In the genomic region with DNA sequence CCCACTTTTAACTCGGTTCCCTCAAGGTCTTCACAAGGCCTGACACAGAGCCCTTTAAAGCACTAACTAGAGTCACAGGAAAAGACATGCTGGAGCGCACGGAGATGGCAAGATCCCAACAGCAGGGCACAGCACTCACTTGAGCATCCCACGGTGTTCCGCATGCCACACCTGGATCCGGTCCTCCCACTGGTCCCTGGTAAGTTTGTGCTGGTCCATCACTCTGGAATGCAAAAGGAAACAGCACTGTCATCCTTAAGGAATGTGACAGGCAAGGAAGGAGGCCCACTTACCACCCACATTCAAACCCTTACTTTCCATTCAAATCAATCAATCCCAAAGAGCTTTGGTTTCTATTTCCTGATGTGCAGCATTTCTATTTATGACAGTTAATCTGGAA, we compare ENCODE assay signal across 12 cellular contexts. TPM values are rescaled to one million over a fixed set of nuclear protein-coding genes. Genes with fewer than 3 reads are reported as not detected.
DNase-seq lines count a peak whose midpoint lies in the region; ATAC-seq, FAIRE-seq and TF ChIP-seq lines count a peak whose summit lies in the region.
"Had no signal": no experiment of that assay in that cellular context is flagged by ENCODE, and none has a peak within 500 bp of the region (broad histone marks: within the 10 kb centered on the region; RNA-seq: fewer than 3 reads in every experiment).

No MANE protein-coding gene starts in this region.

- no peak overlapping the region for H3K4me2 ChIP-seq in mesendoderm (ENCODE audit: low read length)

- FAIRE-seq in HTR-8/SVneo (lab: Jason Lieb, UNC) = peak; percentile 49

- H2BK5ac ChIP-seq in mesendoderm (ENCODE audit: low read length) = no peak overlapping the region

- DNase-seq in Caki2 (ENCODE audit: low read depth) (peak; percentile 50), HTR-8/SVneo (ENCODE audit: insufficient read length, low spot score) (peak; percentile 24), MCF 10A (ENCODE audit: unreplicated experiment) (peak; percentile 17), mesendoderm (peak; percentile 84), globus pallidus (ENCODE audit: low spot score) (no peak)
- DNase-seq in natural killer cell treated with Interleukin-12 subunit alpha and Interleukin-12 subunit beta and Interleukin-15 and Interleukin-18, amount 100 ng/mL, for 72 hours (ENCODE audit: low spot score) = no peak
- DNase-seq: DMS153, MV-4-11 had no signal

- no peaks in the 10 kb centered on the region for H3K4me1 Mint-ChIP-seq in MCF 10A (ENCODE audit: insufficient read depth, unreplicated experiment)
- H3K4me1 Mint-ChIP-seq in natural killer cell treated with Interleukin-12 subunit alpha and Interleukin-12 subunit beta and Interleukin-15 and Interleukin-18, amount 100 ng/mL, for 72 hours (ENCODE audit: low read depth in 2 of 2) = peaks cover 9 to 16% of the 10 kb centered on the region in 2 donors

- CTCF ChIA-PET in MCF 10A (lab: Yijun Ruan, JAX) = interaction anchor here (0.7 to 1.8 kb wide), 3 partner anchors 184 to 189 kb away, joined by 4 to 6 read pairs (median 6); no protein-coding TSS in a partner anchor

- no peak overlapping the region for H3K27ac ChIP-seq in mesendoderm (ENCODE audit: low read depth, low read length)
- H3K27ac ChIP-seq: tibial nerve had no signal

- no peak overlapping the region for H4K5ac ChIP-seq in mesendoderm (ENCODE audit: low read length)

- H3K4me3 Mint-ChIP-seq in MCF 10A (ENCODE audit: unreplicated experiment) = no peak overlapping the region
- H3K4me3 Mint-ChIP-seq in natural killer cell treated with Interleukin-12 subunit alpha and Interleukin-12 subunit beta and Interleukin-15 and Interleukin-18, amount 100 ng/mL, for 72 hours = no peak overlapping the region
- H3K4me3 Mint-ChIP-seq: activated naive CD8-positive, alpha-beta T cell had no signal

- intact Hi-C loops in MCF 10A (cut with micrococcal nuclease) = no loop called here

- H2BK15ac ChIP-seq in mesendoderm (replicated peaks; ENCODE audit: low read depth) = no peak overlapping the region

- H3K27ac Mint-ChIP-seq in MCF 10A (ENCODE audit: low read depth, unreplicated experiment) = peak overlapping the region; percentile 46
- peak overlapping the region in 1 of 2 donors; percentile 21 for H3K27ac Mint-ChIP-seq in natural killer cell treated with Interleukin-12 subunit alpha and Interleukin-12 subunit beta and Interleukin-15 and Interleukin-18, amount 100 ng/mL, for 72 hours

- H2BK120ac ChIP-seq in mesendoderm (ENCODE audit: low read depth, low read length) = no peak overlapping the region

- no peaks in the 10 kb centered on the region for H3K4me1 ChIP-seq in mesendoderm (ENCODE audit: control insufficient read depth, low read depth, low read length)

- H4K8ac ChIP-seq in mesendoderm (ENCODE audit: low read depth, low read length) = no peak overlapping the region

- no peak for ATAC-seq in GM21825 (IDR thresholded peaks at IDR 0.05; ENCODE audit: unreplicated experiment)
- ATAC-seq in natural killer cell treated with Interleukin-12 subunit alpha and Interleukin-12 subunit beta and Interleukin-15 and Interleukin-18, amount 100 ng/mL, for 72 hours = no peak
- no peak for ATAC-seq in HG02973 (IDR thresholded peaks at IDR 0.05; ENCODE audit: unreplicated experiment)

- in situ Hi-C loops in Caki2 (cut with HindIII; ENCODE audit: low pct_unique_long_range_greater_than_20kb, low sequenced_read_pairs) = no loop called here

- no peak overlapping the region for H3K9ac ChIP-seq in mesendoderm (ENCODE audit: low read length)

- BruUV-seq in MCF 10A (replicated peaks; lab: Mats Ljungman, UMichigan) = no TSS peak

- TF ChIP-seq CTCF in MCF 10A (IDR thresholded peaks at IDR 0.05; ENCODE audit: unreplicated experiment) = no peak

- POLR2A ChIA-PET in MCF 10A (lab: Yijun Ruan, JAX) = no interaction called here

- no peak overlapping the region for H2AK5ac ChIP-seq in mesendoderm (ENCODE audit: low read length)

- no peak overlapping the region for H3K18ac ChIP-seq in mesendoderm (ENCODE audit: low read length)

- no peak overlapping the region for H3K4me3 ChIP-seq in mesendoderm (ENCODE audit: low read length)
- H3K4me3 ChIP-seq: tibial nerve had no signal

- no peak overlapping the region for H3K56ac ChIP-seq in mesendoderm (ENCODE audit: low read length)

- no peak overlapping the region for H3K23ac ChIP-seq in mesendoderm (ENCODE audit: low read length)

- peaks cover 95% of the 10 kb centered on the region for H3K36me3 Mint-ChIP-seq in MCF 10A (ENCODE audit: insufficient read depth, unreplicated experiment)
- peaks cover 22% of the 10 kb centered on the region for H3K36me3 Mint-ChIP-seq in natural killer cell treated with Interleukin-12 subunit alpha and Interleukin-12 subunit beta and Interleukin-15 and Interleukin-18, amount 100 ng/mL, for 72 hours

- no CpG with 5 or more reads among the region's 6 CpGs for WGBS in mesendoderm (ENCODE audit: extremely low coverage, insufficient coverage, low lambda C conversion rate)

- peaks cover 23% of the 10 kb centered on the region for H3K79me1 ChIP-seq in mesendoderm (ENCODE audit: low read length)

- no peaks in the 10 kb centered on the region for H3K27me3 Mint-ChIP-seq in MCF 10A (ENCODE audit: insufficient read depth, unreplicated experiment)
- H3K27me3 Mint-ChIP-seq in natural killer cell treated with Interleukin-12 subunit alpha and Interleukin-12 subunit beta and Interleukin-15 and Interleukin-18, amount 100 ng/mL, for 72 hours = no peaks in the 10 kb centered on the region
- H3K27me3 Mint-ChIP-seq: activated naive CD8-positive, alpha-beta T cell had no signal

- no peaks in the 10 kb centered on the region for H3K9me3 Mint-ChIP-seq in MCF 10A (ENCODE audit: unreplicated experiment)
- no peaks in the 10 kb centered on the region for H3K9me3 Mint-ChIP-seq in natural killer cell treated with Interleukin-12 subunit alpha and Interleukin-12 subunit beta and Interleukin-15 and Interleukin-18, amount 100 ng/mL, for 72 hours

- peaks cover 26% of the 10 kb centered on the region for H3K36me3 ChIP-seq in mesendoderm (ENCODE audit: control insufficient read depth, insufficient read depth, low read length)

- peaks cover 26% of the 10 kb centered on the region for H3K79me2 ChIP-seq in mesendoderm (ENCODE audit: control insufficient read depth, insufficient read depth, low read length)

- H3K4ac ChIP-seq in mesendoderm (ENCODE audit: low read depth, low read length) = no peak overlapping the region

- no peaks in the 10 kb centered on the region for H3K27me3 ChIP-seq in mesendoderm (ENCODE audit: insufficient read depth, low read length, poor library complexity)
- H3K27me3 ChIP-seq: tibial nerve had no signal

RNA-seq across cellular contexts. Expression of a gene that starts 34.7 kb away (rescaled TPM):
- 171 and 201 TPM in 2 replicates for total RNA-seq in Caki2 (2014; rRNA removed; shearing (Covaris generic); ENCODE audit: low replicate concordance)
- 243 and 296 TPM in 2 replicates for total RNA-seq in MCF 10A (2022)
- polyA plus RNA-seq in mesendoderm (2013, experiment 1 of 2) = 145 TPM
- 153 TPM for polyA plus RNA-seq in mesendoderm (2013, experiment 2 of 2)
- total RNA-seq in natural killer cell treated with Interleukin-12 subunit alpha and Interleukin-12 subunit beta and Interleukin-15 and Interleukin-18, amount 100 ng/mL, for 72 hours = 100 to 1,000 TPM in 1 of 2 donors, 10 to 100 TPM in 1; 71.0 to 135 TPM

Comparison
In these comparisons a context has a peak if more than half of its experiments do, and no peak if none do; other contexts are left out.
1. DNase-seq: peak in Caki2 (single experiment), HTR-8/SVneo (single experiment), MCF 10A (single experiment) and mesendoderm (single experiment); none in natural killer cell treated with Interleukin-12 subunit alpha and Interleukin-12 subunit beta and Interleukin-15 and Interleukin-18, amount 100 ng/mL, for 72 hours (single experiment) and globus pallidus (single experiment).